15 cellular contexts compared by ENCODE assay signal in the genomic region with DNA sequence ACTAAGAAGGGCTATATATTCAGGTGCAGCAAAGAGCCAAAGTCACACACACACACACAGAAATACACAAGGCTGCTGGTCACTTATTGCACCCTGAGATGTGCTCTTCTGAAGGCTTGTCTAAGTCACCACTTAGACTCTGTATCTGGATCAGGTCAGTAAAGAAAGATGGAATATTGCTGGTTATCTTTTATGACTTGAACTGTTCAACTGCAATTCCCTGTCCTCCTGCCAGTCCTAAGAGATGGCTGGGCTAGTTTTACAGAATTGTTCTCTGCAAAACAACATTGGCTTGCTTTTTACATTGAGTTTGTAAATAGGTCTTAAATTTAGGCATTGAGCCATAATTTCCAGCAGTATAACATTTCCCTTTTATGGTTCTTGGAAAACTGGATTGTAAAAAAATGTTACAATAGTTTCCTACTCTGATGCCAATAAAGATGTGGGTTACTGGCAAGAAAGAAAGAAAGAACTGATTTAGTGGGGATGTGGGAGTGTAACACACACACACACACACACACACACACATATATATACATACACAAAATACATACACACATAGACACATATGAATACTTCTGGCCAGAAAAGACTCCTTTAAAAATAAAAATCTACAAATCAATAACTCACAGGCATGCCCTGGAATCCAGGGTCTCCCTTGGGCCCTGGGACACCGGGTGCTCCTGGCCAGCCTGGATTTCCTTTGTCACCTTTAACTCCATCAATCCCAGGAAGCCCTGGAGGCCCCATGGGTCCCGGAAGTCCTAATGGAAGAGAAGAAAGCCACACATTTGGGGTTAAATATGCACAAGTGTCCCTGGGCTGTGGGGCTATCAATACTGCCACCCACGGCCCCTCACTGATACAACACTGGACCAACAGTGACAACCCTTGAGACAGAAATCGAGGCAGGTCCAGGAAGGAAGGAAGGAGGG.
"Had no signal": no experiment of that assay in that cellular context is flagged by ENCODE, and none has a peak within 500 bp of the region (broad histone marks: within the 10 kb centered on the region; RNA-seq: fewer than 3 reads in every experiment).

No MANE protein-coding gene starts in this region.

- H3K4me3 Mint-ChIP-seq: activated CD4-positive, alpha-beta memory T cell treated with anti-CD3 and anti-CD28 coated beads for 36 hours; activated naive CD8-positive, alpha-beta T cell treated with anti-CD3 and anti-CD28 coated beads for 36 hours; nephron progenitor cell; T-helper 2 cell treated with Interferon-gamma antibody and Interleukin-4, amounts not matched to agents 5 μg/mL and 100 μg/mL, for 36 hours had no signal

- H3K27me3 ChIP-seq: colonic mucosa had no signal

- ATAC-seq: left lobe of liver; stimulated activated naive CD8-positive, alpha-beta T cell treated with anti-CD3 and anti-CD28 coated beads, Interleukin-15, Interleukin-2, amounts not matched to agents 100 U/mL and 50 U/mL, for 24 hours had no signal

- H3K36me3 ChIP-seq: colonic mucosa had no signal

- H3K27ac ChIP-seq: colonic mucosa, epithelial cell of prostate had no signal

- DNase-seq: activated CD4-positive, alpha-beta memory T cell treated with anti-CD3 and anti-CD28 coated beads for 36 hours; activated CD4-positive, alpha-beta T cell treated with anti-CD3 and anti-CD28 coated beads for 1 hour; activated gamma-delta T cell treated with Interleukin-2 at 50 U/mL for 16 hours; activated naive CD8-positive, alpha-beta T cell treated with anti-CD3 and anti-CD28 coated beads for 36 hours; activated T-cell treated with anti-CD3 and anti-CD28 coated beads, Interleukin-2, amount 50 U/mL, for 48 hours; anterior cingulate cortex; colonic mucosa; effector CD8-positive, alpha-beta T cell; nephron progenitor cell; stimulated activated CD4-positive, alpha-beta T cell treated with anti-CD3 and anti-CD28 coated beads, Interleukin-2, amount 100 ng/mL, for 48 hours; stimulated activated naive CD8-positive, alpha-beta T cell treated with anti-CD3 and anti-CD28 coated beads, Interleukin-15, Interleukin-2, amounts not matched to agents 100 U/mL and 50 U/mL, for 24 hours; SW 1271 had no signal

- H3K27ac Mint-ChIP-seq: activated CD4-positive, alpha-beta memory T cell treated with anti-CD3 and anti-CD28 coated beads for 36 hours; activated naive CD8-positive, alpha-beta T cell treated with anti-CD3 and anti-CD28 coated beads for 36 hours; nephron progenitor cell; T-helper 2 cell treated with Interferon-gamma antibody and Interleukin-4, amounts not matched to agents 5 μg/mL and 100 μg/mL, for 36 hours had no signal

- H3K4me1 Mint-ChIP-seq: activated naive CD8-positive, alpha-beta T cell treated with anti-CD3 and anti-CD28 coated beads for 36 hours; nephron progenitor cell had no signal

- H3K4me1 ChIP-seq: colonic mucosa had no signal

- H3K4me3 ChIP-seq: colonic mucosa had no signal

- H3K36me3 Mint-ChIP-seq: activated CD4-positive, alpha-beta memory T cell treated with anti-CD3 and anti-CD28 coated beads for 36 hours; activated naive CD8-positive, alpha-beta T cell treated with anti-CD3 and anti-CD28 coated beads for 36 hours had no signal

- H3K9me3 ChIP-seq: colonic mucosa had no signal
